22 cellular contexts compared by ENCODE assay signal in genomic region chr17:57330587-57330986, GRCh38.
A peak's percentile ranks its signal among the peaks of the same experiment; 100 is the strongest.
DNase-seq lines count a peak whose midpoint lies in the region; ATAC-seq and TF ChIP-seq lines count a peak whose summit lies in the region.
"Had no signal": no experiment of that assay in that cellular context is flagged by ENCODE, and none has a peak within 500 bp of the region (broad histone marks: within the 10 kb centered on the region; RNA-seq: fewer than 3 reads in every experiment).

No MANE protein-coding gene starts in this region.

- H3K27me3 ChIP-seq in adrenal gland = no peaks in the 10 kb centered on the region
- H3K27me3 ChIP-seq in thoracic aorta (replicated peaks; ENCODE audit: insufficient read depth) = no peaks in the 10 kb centered on the region
- H3K27me3 ChIP-seq in lower lobe of right lung (ENCODE audit: low read depth) = no peaks in the 10 kb centered on the region
- H3K27me3 ChIP-seq: BLaER1, SJCRH30 had no signal

- H3K4me1 Mint-ChIP-seq in stimulated activated naive CD8-positive, alpha-beta T cell treated with anti-CD3 and anti-CD28 coated beads, Interleukin-15, Interleukin-2, amounts not matched to agents 100 ng/mL and 50 ng/mL, for 24 hours (ENCODE audit: low read depth) = peaks cover 49% of the 10 kb centered on the region
- peaks cover 58% of the 10 kb centered on the region for H3K4me1 Mint-ChIP-seq in neural crest cell

- H3K36me3 ChIP-seq in adrenal gland (replicated peaks in 1 of 2) = no peaks in the 10 kb centered on the region
- no peaks in the 10 kb centered on the region for H3K36me3 ChIP-seq in thoracic aorta
- H3K36me3 ChIP-seq in lower lobe of right lung = no peaks in the 10 kb centered on the region
- H3K36me3 ChIP-seq: SJCRH30 had no signal

- DNase-seq in stimulated activated naive CD8-positive, alpha-beta T cell treated with anti-CD3 and anti-CD28 coated beads, Interleukin-15, Interleukin-2, amounts not matched to agents 100 U/mL and 50 U/mL, for 24 hours = no peak
- DNase-seq in adrenal gland = peak in 1 of 7 donors; percentile 13
- DNase-seq in neural crest cell (ENCODE audit: low read depth, low spot score) = no peak
- no peak for DNase-seq in thoracic aorta (ENCODE audit: low spot score)
- no peak for DNase-seq in NCI-H2196 (lab: John Stamatoyannopoulos, UW; ENCODE audit: unreplicated experiment)
- no peak for DNase-seq in lower lobe of right lung
- DNase-seq: CD4-positive, alpha-beta memory T cell; DMS53; GOT3; NCI-H1092 treated with DMSO at 0.1 percent for 48 hours; NCI-H146; NCI-H2081; NCI-H2227 treated with DMSO at 0.1 percent for 48 hours; NCI-H510A treated with DMSO at 0.1 percent for 48 hours; NCI-H774; PC-3; RPMI8226; SJCRH30 had no signal

- H3K9me3 Mint-ChIP-seq in stimulated activated naive CD8-positive, alpha-beta T cell treated with anti-CD3 and anti-CD28 coated beads, Interleukin-15, Interleukin-2, amounts not matched to agents 100 ng/mL and 50 ng/mL, for 24 hours = no peaks in the 10 kb centered on the region
- H3K9me3 Mint-ChIP-seq in neural crest cell = peaks cover 4% of the 10 kb centered on the region
- H3K9me3 Mint-ChIP-seq: CD4-positive, alpha-beta memory T cell had no signal

- 88 to 93% (median 91%) methylated on average over 6 of the region's 6 CpGs for WGBS in adrenal gland, 4 donors

- no peaks in the 10 kb centered on the region for H3K9me3 ChIP-seq in adrenal gland (replicated peaks in 1 of 3)
- no peaks in the 10 kb centered on the region for H3K9me3 ChIP-seq in thoracic aorta
- no peaks in the 10 kb centered on the region for H3K9me3 ChIP-seq in lower lobe of right lung
- H3K9me3 ChIP-seq: BLaER1, SJCRH30 had no signal

- H3K27ac Mint-ChIP-seq in stimulated activated naive CD8-positive, alpha-beta T cell treated with anti-CD3 and anti-CD28 coated beads, Interleukin-15, Interleukin-2, amounts not matched to agents 100 ng/mL and 50 ng/mL, for 24 hours = peak overlapping the region; percentile 41
- peak overlapping the region; percentile 27 for H3K27ac Mint-ChIP-seq in neural crest cell (ENCODE audit: unreplicated experiment)

- no peaks in the 10 kb centered on the region for H3K27me3 Mint-ChIP-seq in stimulated activated naive CD8-positive, alpha-beta T cell treated with anti-CD3 and anti-CD28 coated beads, Interleukin-15, Interleukin-2, amounts not matched to agents 100 ng/mL and 50 ng/mL, for 24 hours
- no peaks in the 10 kb centered on the region for H3K27me3 Mint-ChIP-seq in neural crest cell (ENCODE audit: low read depth)
- H3K27me3 Mint-ChIP-seq: CD4-positive, alpha-beta memory T cell had no signal

- no peak for ATAC-seq in stimulated activated naive CD8-positive, alpha-beta T cell treated with anti-CD3 and anti-CD28 coated beads, Interleukin-15, Interleukin-2, amounts not matched to agents 100 U/mL and 50 U/mL, for 24 hours
- ATAC-seq in thoracic aorta (ENCODE audit: insufficient number of reproducible peaks, low FRiP score, low read depth) = no peak
- no peak for ATAC-seq in HG02981 (IDR thresholded peaks at IDR 0.05; ENCODE audit: unreplicated experiment)
- no peak for ATAC-seq in lower lobe of right lung
- ATAC-seq: HCT116, PC-3 had no signal

- no peak for TF ChIP-seq CTCF in adrenal gland (IDR thresholded peaks at IDR 0.05)
- TF ChIP-seq CTCF in neural crest cell (conservative IDR thresholded peaks at IDR 0.05) = no peak
- TF ChIP-seq CTCF in thoracic aorta (IDR thresholded peaks at IDR 0.05) = no peak
- no peak for TF ChIP-seq CTCF in lower lobe of right lung (IDR thresholded peaks at IDR 0.05)

- H3K4me1 ChIP-seq in adrenal gland (replicated peaks in 1 of 2) (peaks cover 27 to 53% of the 10 kb centered on the region in 2 donors), thoracic aorta (ENCODE audit: control insufficient read depth in 1 of 2, low read depth in 2 of 2) (peaks cover 5 to 20% of the 10 kb centered on the region in 2 donors), lower lobe of right lung (no peaks in the 10 kb centered on the region)

- peaks cover 20% of the 10 kb centered on the region for H3K36me3 Mint-ChIP-seq in stimulated activated naive CD8-positive, alpha-beta T cell treated with anti-CD3 and anti-CD28 coated beads, Interleukin-15, Interleukin-2, amounts not matched to agents 100 ng/mL and 50 ng/mL, for 24 hours (ENCODE audit: low read depth)
- H3K36me3 Mint-ChIP-seq in neural crest cell (ENCODE audit: low read depth) = peaks cover 10% of the 10 kb centered on the region

- H3K4me3 ChIP-seq in adrenal gland (no peak overlapping the region), thoracic aorta (no peak overlapping the region), lower lobe of right lung (no peak overlapping the region)
- H3K4me3 ChIP-seq: BLaER1, SJCRH30 had no signal

- intact Hi-C loops in adrenal gland (cut with DNase I) (no loop called here), lower lobe of right lung (cut with DNase I) (no loop called here)

- TF ChIP-seq POLR2A in adrenal gland (IDR thresholded peaks at IDR 0.05) = no peak

- H3K27ac ChIP-seq in adrenal gland = peak overlapping the region; percentile 65 to 91 (median 82)
- peak overlapping the region; percentile 1 to 56 for H3K27ac ChIP-seq in thoracic aorta
- no peak overlapping the region for H3K27ac ChIP-seq in lower lobe of right lung
- H3K27ac ChIP-seq: BLaER1, SJCRH30 had no signal

- H3K4me3 Mint-ChIP-seq in stimulated activated naive CD8-positive, alpha-beta T cell treated with anti-CD3 and anti-CD28 coated beads, Interleukin-15, Interleukin-2, amounts not matched to agents 100 ng/mL and 50 ng/mL, for 24 hours = no peak overlapping the region
- H3K4me3 Mint-ChIP-seq in neural crest cell = no peak overlapping the region
- H3K4me3 Mint-ChIP-seq: CD4-positive, alpha-beta memory T cell had no signal
